Comparison of ENCODE assay signal across 1 cellular context in genomic region chr17:50478391-50479361, GRCh38.
A peak's percentile ranks its signal among the peaks of the same experiment; 100 is the strongest.
TF ChIP-seq lines count a peak whose summit lies in the region.

TSS of gene RSAD1 (plus strand) at chr17:50478860. CDS start at chr17:50478885, 25 bp downstream.

TF ChIP-seq in K562, 482 proteins besides CTCF, POLR2A, EP300 and RAD21 (continued from another document and continues in another):
- TF ChIP-seq MGA (IDR thresholded peaks at IDR 0.05) (peak; percentile 86), ZFX (CRISPR knock-in tag; IDR thresholded peaks at IDR 0.05) (peak; percentile 97), E2F3 (CRISPR knock-in tag; IDR thresholded peaks at IDR 0.05) (no peak; the same call in none of the 2 replicates), ZFP91 (CRISPR knock-in tag; IDR thresholded peaks at IDR 0.05) (no peak), ZNF551 (CRISPR knock-in tag; IDR thresholded peaks at IDR 0.05) (no peak), ZNF143 (CRISPR knock-in tag; IDR thresholded peaks at IDR 0.05) (no peak; the same call in 1 of the 2 replicates), RCOR1 (IDR thresholded peaks at IDR 0.05; ENCODE audit: borderline replicate concordance in 1 of 2, low read depth in 2 of 2, low read length in 2 of 2) (peak in 1 of 2 experiments; percentile 65; a peak in 2 of 4 replicates), ZBTB17 (CRISPR knock-in tag; IDR thresholded peaks at IDR 0.05) (peak; percentile 53; the same call in 1 of the 2 replicates), MED1 (CRISPR knock-in tag; IDR thresholded peaks at IDR 0.05; ENCODE audit: borderline replicate concordance) (no peak), GTF2E2 (tag; IDR thresholded peaks at IDR 0.05) (peak; percentile 73; the same call in 1 of the 2 replicates), ZBTB40 (IDR thresholded peaks at IDR 0.05) (peak; percentile 50), ZBTB40 (CRISPR knock-in tag; IDR thresholded peaks at IDR 0.05) (no peak), MLLT1 (IDR thresholded peaks at IDR 0.05) (peak in 1 of 2 experiments; percentile 46; a peak in 1 of 4 replicates), ZC3H8 (IDR thresholded peaks at IDR 0.05) (no peak), ZNF699 (CRISPR knock-in tag; IDR thresholded peaks at IDR 0.05; ENCODE audit: insufficient replicate concordance) (no peak), TCF15 (CRISPR knock-in tag; IDR thresholded peaks at IDR 0.05) (no peak), THAP7 (CRISPR knock-in tag; IDR thresholded peaks at IDR 0.05) (no peak), ZBTB9 (CRISPR knock-in tag; IDR thresholded peaks at IDR 0.05) (peak; percentile 72), ATF3 (IDR thresholded peaks at IDR 0.05) (peak; percentile 12; the same call in 1 of the 2 replicates), ATF3 (CRISPR knock-in tag; conservative IDR thresholded peaks at IDR 0.05) (peak; percentile 87), HNRNPK (IDR thresholded peaks at IDR 0.05; ENCODE audit: low read depth, low read length, poor library complexity, severe bottlenecking) (peak; percentile 39), PCBP2 (IDR thresholded peaks at IDR 0.05; ENCODE audit: low read depth, low read length, poor library complexity, severe bottlenecking) (no peak), SAFB (IDR thresholded peaks at IDR 0.05; ENCODE audit: borderline replicate concordance, low read depth, low read length) (peak; percentile 85), MCM3 (IDR thresholded peaks at IDR 0.05) (no peak), ZNF778 (CRISPR knock-in tag; IDR thresholded peaks at IDR 0.05) (no peak)
